23 cellular contexts compared by ENCODE assay signal in the genomic region with DNA sequence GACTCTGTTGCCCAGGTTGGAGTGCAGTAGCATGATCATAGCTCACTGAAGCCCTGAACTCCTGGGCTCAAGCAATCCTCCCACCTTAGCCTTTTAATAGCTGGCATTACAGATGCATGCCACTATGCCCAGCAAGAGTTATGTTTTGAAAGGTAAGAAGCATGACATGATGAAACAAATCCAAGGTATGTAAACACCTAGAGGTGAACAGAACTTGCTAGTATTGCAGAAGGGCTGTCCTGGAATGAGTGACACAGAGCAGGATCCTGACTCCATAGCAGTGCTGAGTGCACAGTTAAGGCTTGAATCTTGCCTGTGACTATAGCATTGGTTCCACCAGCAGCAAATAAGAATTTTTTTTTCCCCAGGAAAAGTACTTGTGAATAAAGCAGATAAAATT.
"Had no signal": no experiment of that assay in that cellular context is flagged by ENCODE, and none has a peak within 500 bp of the region (broad histone marks: within the 10 kb centered on the region; RNA-seq: fewer than 3 reads in every experiment).

No MANE protein-coding gene starts in this region.

- DNase-seq: islet precursor cell; left cardiac atrium; left lung; lower lobe of right lung; mammary epithelial cell; mesenchymal stem cell; naive thymus-derived CD8-positive, alpha-beta T cell; nucleus accumbens; pancreas; posterior cingulate gyrus; right lobe of liver; stimulated activated CD4-positive, alpha-beta T cell treated with anti-CD3 and anti-CD28 coated beads, Interleukin-1b, Interleukin-23, amount 100 ng/mL, for 48 hours; stimulated activated CD4-positive, alpha-beta T cell treated with anti-CD3 and anti-CD28 coated beads, Interleukin-2, amount 100 ng/mL, for 48 hours; stimulated activated CD4-positive, alpha-beta T cell treated with anti-CD3 and anti-CD28 coated beads, Interleukin-4, amount 100 ng/mL, for 4 hours; stimulated activated CD8-positive, alpha-beta memory T cell treated with anti-CD3 and anti-CD28 coated beads, Interleukin-4, amount 100 ng/mL, for 48 hours; stimulated activated naive CD4-positive, alpha-beta T cell treated with Interleukin-2 at 50 U/mL for 16 hours; stimulated activated naive CD8-positive, alpha-beta T cell treated with anti-CD3 and anti-CD28 coated beads, Interleukin-15, amount 100 ng/mL, for 72 hours; substantia nigra had no signal

- ATAC-seq: left cardiac atrium; left lung; lower lobe of right lung; naive thymus-derived CD8-positive, alpha-beta T cell; pancreas; stimulated activated memory B cell treated with anti-CD40 and anti-IgM and Interleukin-4, amounts not matched to agents 10 μg/mL and 1 μg/mL and 100 μg/mL, for 72 hours; stimulated activated naive CD8-positive, alpha-beta T cell treated with anti-CD3 and anti-CD28 coated beads, Interleukin-15, amount 100 ng/mL, for 72 hours had no signal

- H3K27ac ChIP-seq: left lung, lower lobe of right lung, pancreas, prostate gland, right atrium auricular region, right lobe of liver, tibial nerve, vagina had no signal

- FAIRE-seq: pancreas had no signal
